ENCODE assay signal across 1 cellular context in genomic region chr1:87134625-87135024, GRCh38.
TF ChIP-seq lines count a peak whose summit lies in the region.

No MANE protein-coding gene starts in this region.

TF ChIP-seq in WTC11, 78 proteins besides CTCF, POLR2A, EP300 and RAD21 (continued from another document):
- TF ChIP-seq ZMAT4 (CRISPR knock-in tag; IDR thresholded peaks at IDR 0.05), result no peak
- no peak for TF ChIP-seq ZNF219 (CRISPR knock-in tag; IDR thresholded peaks at IDR 0.05; ENCODE audit: borderline replicate concordance)
